17 cellular contexts compared by ENCODE assay signal in genomic region chr1:21857142-21857839, GRCh38. TPM values are rescaled to one million over a fixed set of nuclear protein-coding genes. Genes with fewer than 3 reads are reported as not detected.
DNase-seq lines count a peak whose midpoint lies in the region; ATAC-seq, FAIRE-seq and TF ChIP-seq lines count a peak whose summit lies in the region.
"Had no signal": no experiment of that assay in that cellular context is flagged by ENCODE, and none has a peak within 500 bp of the region (broad histone marks: within the 10 kb centered on the region; RNA-seq: fewer than 3 reads in every experiment).

No MANE protein-coding gene starts in this region.

- ATAC-seq in mucosa of descending colon = no peak
- ATAC-seq: foreskin keratinocyte had no signal

- H3K79me2 ChIP-seq in astrocyte (ENCODE audit: insufficient read depth, low read length) = no peaks in the 10 kb centered on the region

- H3K27me3 ChIP-seq in astrocyte (ENCODE audit: insufficient read depth, low read length) = no peaks in the 10 kb centered on the region
- H3K27me3 ChIP-seq: BLaER1, foreskin keratinocyte had no signal

- FAIRE-seq in astrocyte (lab: Jason Lieb, UNC) = peak; percentile 72

- H3K9me3 ChIP-seq in astrocyte (ENCODE audit: insufficient read depth, low read depth, low read length) (no peaks in the 10 kb centered on the region), mucosa of descending colon (no peaks in the 10 kb centered on the region)

- H3K4me3 ChIP-seq in AG10803 (ENCODE audit: low read length) = no peak overlapping the region
- no peak overlapping the region for H3K4me3 ChIP-seq in astrocyte (ENCODE audit: insufficient read depth, low read depth, low read length)
- H3K4me3 ChIP-seq in mucosa of descending colon = no peak overlapping the region
- H3K4me3 ChIP-seq: BLaER1 had no signal

- peak overlapping the region; percentile 20 for H3K9ac ChIP-seq in astrocyte (ENCODE audit: low read length)
- H3K9ac ChIP-seq: BLaER1 had no signal

- peaks cover 49% of the 10 kb centered on the region for H3K36me3 Mint-ChIP-seq in HFFc6 (ENCODE audit: low read depth)
- peaks cover 27% of the 10 kb centered on the region for H3K36me3 Mint-ChIP-seq in astrocyte (ENCODE audit: low read depth, unreplicated experiment)
- no peaks in the 10 kb centered on the region for H3K36me3 Mint-ChIP-seq in activated CD4-positive, alpha-beta T cell treated with anti-CD3 and anti-CD28 coated beads, Interleukin-2, amount 10 ng/mL, durations not matched to agents 24 days and 14 days (ENCODE audit: low read depth)

- no peak overlapping the region for H3K27ac ChIP-seq in astrocyte (ENCODE audit: low read depth, low read length)
- H3K27ac ChIP-seq: BLaER1, foreskin keratinocyte, VCaP had no signal

- DNase-seq in AG10803 (ENCODE audit: low read depth) = peak; percentile 80
- DNase-seq in HFFc6 = peak; percentile 3
- peak; percentile 47 for DNase-seq in astrocyte (ENCODE audit: low read depth)
- DNase-seq in iris pigment epithelial cell (ENCODE audit: low read depth) = peak; percentile 19
- no peak for DNase-seq in NCI-H1417 treated with DMSO at 0.1 percent for 48 hours (lab: John Stamatoyannopoulos, UW)
- no peak for DNase-seq in activated effector memory CD4-positive, alpha-beta T cell treated with Interleukin-2 at 50 U/mL for 16 hours
- DNase-seq in activated CD4-positive, alpha-beta T cell treated with anti-CD3 and anti-CD28 coated beads, Interleukin-2, amount 10 ng/mL, durations not matched to agents 24 days and 14 days = no peak
- DNase-seq in mucosa of descending colon = no peak
- DNase-seq: activated CD8-positive, alpha-beta memory T cell treated with anti-CD3 and anti-CD28 coated beads, Interleukin-2, amount 50 U/mL, for 48 hours; foreskin keratinocyte; GF-D8; kidney glomerular epithelial cell; NCI-H146; NCI-H526 treated with DMSO at 0.1 percent for 48 hours; SHP77 treated with DMSO at 0.1 percent for 48 hours had no signal

- no peak overlapping the region for H2AFZ ChIP-seq in astrocyte (ENCODE audit: low read depth, low read length)

- intact Hi-C loops in activated CD4-positive, alpha-beta T cell treated with anti-CD3 and anti-CD28 coated beads, Interleukin-2, amount 10 ng/mL, durations not matched to agents 24 days and 14 days (cut with micrococcal nuclease) = no loop called here
- intact Hi-C loops in mucosa of descending colon (cut with DNase I, micrococcal nuclease) = no loop called here

- H3K4me2 ChIP-seq in astrocyte (ENCODE audit: low read length) = peak overlapping the region; percentile 44
- H3K4me2 ChIP-seq: BLaER1 had no signal

- TF ChIP-seq CTCF in AG10803 (conservative IDR thresholded peaks at IDR 0.05; ENCODE audit: low read length) (no peak), HFFc6 (IDR thresholded peaks at IDR 0.05) (no peak), astrocyte (IDR thresholded peaks at IDR 0.05; ENCODE audit: insufficient read depth, low read depth, low read length) (no peak), mucosa of descending colon (IDR thresholded peaks at IDR 0.05) (no peak)

- peak overlapping the region; percentile 42 for H3K27ac Mint-ChIP-seq in HFFc6
- no peak overlapping the region for H3K27ac Mint-ChIP-seq in astrocyte (ENCODE audit: unreplicated experiment)
- H3K27ac Mint-ChIP-seq in activated CD4-positive, alpha-beta T cell treated with anti-CD3 and anti-CD28 coated beads, Interleukin-2, amount 10 ng/mL, durations not matched to agents 24 days and 14 days = no peak overlapping the region

- no peaks in the 10 kb centered on the region; the same call in 1 of the 2 replicates for H3K9me3 Mint-ChIP-seq in HFFc6
- no peaks in the 10 kb centered on the region for H3K9me3 Mint-ChIP-seq in astrocyte (ENCODE audit: unreplicated experiment)
- no peaks in the 10 kb centered on the region for H3K9me3 Mint-ChIP-seq in activated CD4-positive, alpha-beta T cell treated with anti-CD3 and anti-CD28 coated beads, Interleukin-2, amount 10 ng/mL, durations not matched to agents 24 days and 14 days

- H3K36me3 ChIP-seq in astrocyte (ENCODE audit: insufficient read depth, low read length) (peaks cover 14% of the 10 kb centered on the region), mucosa of descending colon (ENCODE audit: low read depth) (peaks cover 26% of the 10 kb centered on the region)

- H3K4me1 Mint-ChIP-seq in HFFc6 (ENCODE audit: low read depth) = peaks cover 33% of the 10 kb centered on the region
- H3K4me1 Mint-ChIP-seq in astrocyte (ENCODE audit: low read depth, unreplicated experiment) = peaks cover 4% of the 10 kb centered on the region
- peaks cover 3% of the 10 kb centered on the region for H3K4me1 Mint-ChIP-seq in activated CD4-positive, alpha-beta T cell treated with anti-CD3 and anti-CD28 coated beads, Interleukin-2, amount 10 ng/mL, durations not matched to agents 24 days and 14 days

- H4K20me1 ChIP-seq in astrocyte (ENCODE audit: insufficient read depth, low read length) = peaks cover 35% of the 10 kb centered on the region
- H4K20me1 ChIP-seq: BLaER1 had no signal

- no peak overlapping the region for H3K4me3 Mint-ChIP-seq in HFFc6
- H3K4me3 Mint-ChIP-seq in astrocyte (ENCODE audit: unreplicated experiment) = no peak overlapping the region
- H3K4me3 Mint-ChIP-seq in activated CD4-positive, alpha-beta T cell treated with anti-CD3 and anti-CD28 coated beads, Interleukin-2, amount 10 ng/mL, durations not matched to agents 24 days and 14 days = no peak overlapping the region

- H3K27me3 Mint-ChIP-seq in HFFc6 (ENCODE audit: insufficient read depth) (peaks cover 33% of the 10 kb centered on the region), astrocyte (ENCODE audit: low read depth, unreplicated experiment) (no peaks in the 10 kb centered on the region)
- no peaks in the 10 kb centered on the region for H3K27me3 Mint-ChIP-seq in activated CD4-positive, alpha-beta T cell treated with anti-CD3 and anti-CD28 coated beads, Interleukin-2, amount 10 ng/mL, durations not matched to agents 24 days and 14 days

- H3K4me1 ChIP-seq in astrocyte (ENCODE audit: insufficient read depth, low read length) = peaks cover 17% of the 10 kb centered on the region
- H3K4me1 ChIP-seq in mucosa of descending colon (ENCODE audit: low read depth) = no peaks in the 10 kb centered on the region
- H3K4me1 ChIP-seq: BLaER1, foreskin keratinocyte had no signal

RNA-seq across cellular contexts. Expression of gene LDLRAD2, which starts 45.2 kb away (rescaled TPM):
- under 1 TPM in 1 of 6 experiments, not detected in 5; 0.14 TPM for total RNA-seq in HFFc6 (2021; fragmentation: NEBNext Ultra II Directional; extraction: Animal tissue kit (Norgen Biotek cat#: 25700))
- 0.14 and 0.22 TPM in 2 replicates for total RNA-seq in astrocyte
- 0.05 TPM in 1 of 2 replicates, not detected in the other for total RNA-seq in activated CD4-positive, alpha-beta T cell treated with anti-CD3 and anti-CD28 coated beads, Interleukin-2, amount 10 ng/mL, durations not matched to agents 24 days and 14 days
- under 1 TPM; 0.09 to 0.27 (median 0.19) TPM for total RNA-seq in mucosa of descending colon
- total RNA-seq: foreskin keratinocyte had no signal

Comparison
In these comparisons a context has a peak if more than half of its experiments do, and no peak if none do; other contexts are left out.
1. DNase-seq: peak in AG10803 (single experiment), HFFc6 (single experiment), astrocyte (single experiment) and iris pigment epithelial cell (single experiment); none in NCI-H1417 treated with DMSO at 0.1 percent for 48 hours (single experiment), activated effector memory CD4-positive, alpha-beta T cell treated with Interleukin-2 at 50 U/mL for 16 hours (single experiment), activated CD4-positive, alpha-beta T cell treated with anti-CD3 and anti-CD28 coated beads, Interleukin-2, amount 10 ng/mL, durations not matched to agents 24 days and 14 days (single experiment) and mucosa of descending colon (0 of 3).